1 cellular context compared by ENCODE assay signal in genomic region chr13:51451467-51452390, GRCh38.
TF ChIP-seq lines count a peak whose summit lies in the region.

No MANE protein-coding gene starts in this region.

TF ChIP-seq in GM12878, 131 proteins besides CTCF, POLR2A, EP300 and RAD21 (continued from another document):
- TF ChIP-seq, protein P1, sequence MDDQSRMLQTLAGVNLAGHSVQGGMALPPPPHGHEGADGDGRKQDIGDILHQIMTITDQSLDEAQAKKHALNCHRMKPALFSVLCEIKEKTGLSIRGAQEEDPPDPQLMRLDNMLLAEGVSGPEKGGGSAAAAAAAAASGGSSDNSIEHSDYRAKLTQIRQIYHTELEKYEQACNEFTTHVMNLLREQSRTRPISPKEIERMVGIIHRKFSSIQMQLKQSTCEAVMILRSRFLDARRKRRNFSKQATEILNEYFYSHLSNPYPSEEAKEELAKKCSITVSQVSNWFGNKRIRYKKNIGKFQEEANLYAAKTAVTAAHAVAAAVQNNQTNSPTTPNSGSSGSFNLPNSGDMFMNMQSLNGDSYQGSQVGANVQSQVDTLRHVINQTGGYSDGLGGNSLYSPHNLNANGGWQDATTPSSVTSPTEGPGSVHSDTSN (IDR thresholded peaks at IDR 0.05; ENCODE audit: insufficient replicate concordance, low read depth, low read length) = peak; percentile 89
- no peak for TF ChIP-seq BRCA1 (IDR thresholded peaks at IDR 0.05; ENCODE audit: low read depth, low read length)
- no peak for TF ChIP-seq SUPT20H (IDR thresholded peaks at IDR 0.05; ENCODE audit: borderline replicate concordance, control insufficient read depth, low read depth, low read length)
- no peak for TF ChIP-seq SIX5 (IDR thresholded peaks at IDR 0.05; ENCODE audit: low read depth, low read length, severe bottlenecking)
- 0 out of 2 replicates have a peak, but pooled peaks have one; percentile 28 for TF ChIP-seq MYB (IDR thresholded peaks at IDR 0.05; ENCODE audit: borderline replicate concordance, low read depth, low read length)
- peak in 1 of 2 experiments; percentile 60; a peak in 1 of 3 replicates for TF ChIP-seq EGR1 (IDR thresholded peaks at IDR 0.05; ENCODE audit: borderline replicate concordance in 1 of 2, low read depth in 2 of 2, low read length in 2 of 2)
- TF ChIP-seq ZNF207 (IDR thresholded peaks at IDR 0.05; ENCODE audit: borderline replicate concordance) = no peak
- no peak for TF ChIP-seq NFYA (IDR thresholded peaks at IDR 0.05; ENCODE audit: borderline replicate concordance, low read depth, low read length)
- TF ChIP-seq BHLHE40 (IDR thresholded peaks at IDR 0.05; ENCODE audit: borderline replicate concordance in 1 of 2, low read depth in 2 of 2, low read length in 1 of 2) = peak in 1 of 2 experiments; percentile 39; a peak in 1 of 4 replicates
- no peak for TF ChIP-seq E2F8 (IDR thresholded peaks at IDR 0.05; ENCODE audit: low read depth, partially characterized antibody)
- TF ChIP-seq ASH2L (IDR thresholded peaks at IDR 0.05; ENCODE audit: borderline replicate concordance, low read depth) = no peak
- TF ChIP-seq TBL1XR1 (IDR thresholded peaks at IDR 0.05; ENCODE audit: low read depth, low read length) = no peak
- TF ChIP-seq LARP7 (IDR thresholded peaks at IDR 0.05) = peak; percentile 23; the same call in 1 of the 2 replicates
- 0 out of 2 replicates have a peak, but pooled peaks have one; percentile 23 for TF ChIP-seq SIN3A (IDR thresholded peaks at IDR 0.05; ENCODE audit: low read depth, low read length)
- no peak for TF ChIP-seq SKIL (IDR thresholded peaks at IDR 0.05; ENCODE audit: low read depth, poor library complexity, severe bottlenecking)
- no peak for TF ChIP-seq SUZ12 (IDR thresholded peaks at IDR 0.05; ENCODE audit: unreplicated experiment)
- TF ChIP-seq CHD4 (IDR thresholded peaks at IDR 0.05) = no peak
- TF ChIP-seq PAX5 (IDR thresholded peaks at IDR 0.05; ENCODE audit: borderline replicate concordance, low read depth, low read length) = 0 out of 2 replicates have a peak, but pooled peaks have one; percentile 18
- 0 out of 2 replicates have a peak, but pooled peaks have one; percentile 12 for TF ChIP-seq CHD1 (IDR thresholded peaks at IDR 0.05; ENCODE audit: low read depth, low read length)
- no peak for TF ChIP-seq SPI1 (IDR thresholded peaks at IDR 0.05; ENCODE audit: borderline replicate concordance, insufficient read depth, low read depth, low read length)
- TF ChIP-seq RELB (IDR thresholded peaks at IDR 0.05; ENCODE audit: low read depth) = peak; percentile 56; the same call in 1 of the 2 replicates
- TF ChIP-seq MTA2 (IDR thresholded peaks at IDR 0.05; ENCODE audit: low read depth) = no peak
- no peak for TF ChIP-seq STAT1 (conservative IDR thresholded peaks at IDR 0.05)
- TF ChIP-seq NFIC (IDR thresholded peaks at IDR 0.05; ENCODE audit: low read depth, low read length) = no peak
- TF ChIP-seq IKZF1 (conservative IDR thresholded peaks at IDR 0.05) = peak; percentile 58; the same call in 1 of the 2 replicates
- TF ChIP-seq SMC3 (IDR thresholded peaks at IDR 0.05; ENCODE audit: borderline replicate concordance, low read length) = no peak
